42 cellular contexts compared by ENCODE assay signal in the genomic region with DNA sequence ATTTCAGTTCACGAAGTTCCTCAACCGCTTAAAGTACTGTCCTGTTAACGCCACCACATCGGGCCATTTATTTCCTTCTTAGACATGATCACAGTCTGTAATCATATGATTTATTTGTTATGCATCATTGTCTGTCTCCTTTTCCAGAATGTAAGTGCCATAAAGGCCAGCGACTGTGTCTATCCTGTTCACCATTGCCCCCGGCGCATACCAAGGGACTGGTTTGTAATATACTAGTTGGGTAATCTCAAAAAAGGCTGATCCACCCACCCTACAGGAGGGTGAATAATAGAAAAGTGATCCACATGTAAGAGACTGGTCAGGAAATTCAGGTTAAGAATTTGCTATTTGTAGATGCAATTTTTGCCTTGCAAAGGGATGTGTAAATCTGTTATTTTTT. TPM values are rescaled to one million over a fixed set of nuclear protein-coding genes. Genes with fewer than 3 reads are reported as not detected.
"Had no signal": no experiment of that assay in that cellular context is flagged by ENCODE, and none has a peak within 500 bp of the region (broad histone marks: within the 10 kb centered on the region; RNA-seq: fewer than 3 reads in every experiment).

No MANE protein-coding gene starts in this region.

- ATAC-seq: activated naive CD4-positive, alpha-beta T cell treated with anti-CD3 and anti-CD28 coated beads, Interleukin-2, amount 50 U/mL, for 72 hours; activated naive CD8-positive, alpha-beta T cell treated with anti-CD3 and anti-CD28 coated beads, Interleukin-2, amount 50 U/mL, for 24 hours; activated T-cell treated with anti-CD3 and anti-CD28 coated beads, Interleukin-2, amount 50 U/mL, for 4 hours; activated T-cell treated with anti-CD3 and anti-CD28 coated beads, Interleukin-2, amount 50 U/mL, for 72 hours; activated T-helper 17 cell treated with anti-CD3 and anti-CD28 coated beads, Interleukin-2, amount 50 U/mL, for 72 hours; body of pancreas had no signal

- H3K4me1 ChIP-seq: adrenal gland, ascending aorta, body of pancreas, breast epithelium had no signal

- H3K27ac Mint-ChIP-seq: activated naive CD4-positive, alpha-beta T cell treated with anti-CD3 and anti-CD28 coated beads for 36 hours; activated naive CD4-positive, alpha-beta T cell treated with anti-CD3 and anti-CD28 coated beads, Interleukin-2, amount 10 ng/mL, durations not matched to agents 7 days and 5 days; activated naive CD4-positive, alpha-beta T cell treated with anti-CD3 and anti-CD28 coated beads, Interleukin-2, amount 50 U/mL, for 24 hours; activated naive CD4-positive, alpha-beta T cell treated with anti-CD3 and anti-CD28 coated beads, Interleukin-2, amount 50 U/mL, for 72 hours; activated naive CD8-positive, alpha-beta T cell; activated naive CD8-positive, alpha-beta T cell treated with anti-CD3 and anti-CD28 coated beads for 36 hours; activated naive CD8-positive, alpha-beta T cell treated with anti-CD3 and anti-CD28 coated beads, Interleukin-2, amount 10 ng/mL, durations not matched to agents 7 days and 5 days; activated naive CD8-positive, alpha-beta T cell treated with anti-CD3 and anti-CD28 coated beads, Interleukin-2, amount 50 U/mL, for 24 hours; activated T-cell treated with anti-CD3 and anti-CD28 coated beads, Interleukin-2, amount 50 U/mL, for 24 hours; activated T-cell treated with anti-CD3 and anti-CD28 coated beads, Interleukin-2, amount 50 U/mL, for 72 hours; activated T-helper 1 cell treated with anti-CD3 and anti-CD28 coated beads, Interleukin-12 subunit alpha, Interleukin-12 subunit beta, Interleukin-2, Interleukin-4 antibody, amounts not matched to agents 30 ng/mL and 10 ng/mL and 1 ng/mL, durations not matched to agents 14 hours and 24 hours and 36 hours; activated T-helper 17 cell treated with anti-CD3 and anti-CD28 coated beads, Interleukin-2, amount 50 U/mL, for 72 hours; activated T-helper 2 cell treated with anti-CD3 and anti-CD28 coated beads, Interferon-gamma antibody, Interleukin-2, Interleukin-4, amounts not matched to agents 10 μg/mL and 5 μg/mL and 100 μg/mL, durations not matched to agents 14 hours and 24 hours and 36 hours; brain had no signal

- H3K4me3 ChIP-seq: adrenal gland, ascending aorta, body of pancreas, breast epithelium, cardiac muscle cell had no signal

- H3K27me3 Mint-ChIP-seq: activated naive CD4-positive, alpha-beta T cell treated with anti-CD3 and anti-CD28 coated beads, Interleukin-2, amount 50 U/mL, for 24 hours; activated naive CD8-positive, alpha-beta T cell; activated naive CD8-positive, alpha-beta T cell treated with anti-CD3 and anti-CD28 coated beads for 36 hours; activated naive CD8-positive, alpha-beta T cell treated with anti-CD3 and anti-CD28 coated beads, Interleukin-2, amount 50 U/mL, for 24 hours; activated T-cell treated with anti-CD3 and anti-CD28 coated beads, Interleukin-2, amount 50 U/mL, for 24 hours; activated T-helper 17 cell treated with anti-CD3 and anti-CD28 coated beads, Interleukin-2, amount 50 U/mL, for 72 hours; brain; central memory CD8-positive, alpha-beta T cell had no signal

- H3K27me3 ChIP-seq: adrenal gland, ascending aorta, body of pancreas, brain microvascular endothelial cell, breast epithelium, cardiac muscle cell had no signal

- H3K9me3 Mint-ChIP-seq: activated naive CD4-positive, alpha-beta T cell treated with anti-CD3 and anti-CD28 coated beads for 36 hours; activated naive CD4-positive, alpha-beta T cell treated with anti-CD3 and anti-CD28 coated beads, Interleukin-2, amount 10 ng/mL, durations not matched to agents 7 days and 5 days; activated naive CD4-positive, alpha-beta T cell treated with anti-CD3 and anti-CD28 coated beads, Interleukin-2, amount 50 U/mL, for 24 hours; activated naive CD4-positive, alpha-beta T cell treated with anti-CD3 and anti-CD28 coated beads, Interleukin-2, amount 50 U/mL, for 72 hours; activated naive CD8-positive, alpha-beta T cell treated with anti-CD3 and anti-CD28 coated beads for 36 hours; activated naive CD8-positive, alpha-beta T cell treated with anti-CD3 and anti-CD28 coated beads, Interleukin-2, amount 10 ng/mL, durations not matched to agents 7 days and 5 days; activated naive CD8-positive, alpha-beta T cell treated with anti-CD3 and anti-CD28 coated beads, Interleukin-2, amount 50 U/mL, for 24 hours; activated T-cell treated with anti-CD3 and anti-CD28 coated beads, Interleukin-2, amount 50 U/mL, for 24 hours; activated T-cell treated with anti-CD3 and anti-CD28 coated beads, Interleukin-2, amount 50 U/mL, for 4 hours; activated T-cell treated with anti-CD3 and anti-CD28 coated beads, Interleukin-2, amount 50 U/mL, for 72 hours; activated T-helper 1 cell treated with anti-CD3 and anti-CD28 coated beads, Interleukin-12 subunit alpha, Interleukin-12 subunit beta, Interleukin-2, Interleukin-4 antibody, amounts not matched to agents 30 ng/mL and 10 ng/mL and 1 ng/mL, durations not matched to agents 14 hours and 24 hours and 36 hours; activated T-helper 17 cell treated with anti-CD3 and anti-CD28 coated beads, Interleukin-2, amount 50 U/mL, for 72 hours; activated T-helper 2 cell treated with anti-CD3 and anti-CD28 coated beads, Interferon-gamma antibody, Interleukin-2, Interleukin-4, amounts not matched to agents 10 μg/mL and 5 μg/mL and 100 μg/mL, durations not matched to agents 14 hours and 24 hours and 36 hours; brain; central memory CD8-positive, alpha-beta T cell had no signal

- H3K9me3 ChIP-seq: adrenal gland, ascending aorta, body of pancreas, breast epithelium had no signal

- DNase-seq: activated effector memory CD4-positive, alpha-beta T cell treated with anti-CD3 and anti-CD28 coated beads, Interleukin-2, amount 50 U/mL, for 16 hours; activated effector memory CD4-positive, alpha-beta T cell treated with Interleukin-2 at 50 U/mL for 16 hours; activated gamma-delta T cell; activated gamma-delta T cell treated with Interleukin-2 at 50 U/mL for 16 hours; activated naive CD4-positive, alpha-beta T cell; activated naive CD4-positive, alpha-beta T cell treated with anti-CD3 and anti-CD28 coated beads for 36 hours; activated naive CD4-positive, alpha-beta T cell treated with anti-CD3 and anti-CD28 coated beads, Interleukin-2, amount 10 ng/mL, durations not matched to agents 7 days and 5 days; activated naive CD4-positive, alpha-beta T cell treated with anti-CD3 and anti-CD28 coated beads, Interleukin-2, amount 50 U/mL, for 16 hours; activated naive CD4-positive, alpha-beta T cell treated with Interleukin-2 at 50 U/mL for 16 hours; activated naive CD8-positive, alpha-beta T cell treated with anti-CD3 and anti-CD28 coated beads for 36 hours; activated naive CD8-positive, alpha-beta T cell treated with anti-CD3 and anti-CD28 coated beads, Interleukin-2, amount 10 ng/mL, durations not matched to agents 7 days and 5 days; activated naive CD8-positive, alpha-beta T cell treated with anti-CD3 and anti-CD28 coated beads, Interleukin-2, amount 50 U/mL, for 24 hours; activated T-cell treated with anti-CD3 and anti-CD28 coated beads, Interleukin-2, amount 50 U/mL, for 1 hour; activated T-cell treated with anti-CD3 and anti-CD28 coated beads, Interleukin-2, amount 50 U/mL, for 24 hours; activated T-cell treated with anti-CD3 and anti-CD28 coated beads, Interleukin-2, amount 50 U/mL, for 4 hours; activated T-cell treated with anti-CD3 and anti-CD28 coated beads, Interleukin-2, amount 50 U/mL, for 48 hours; activated T-cell treated with anti-CD3 and anti-CD28 coated beads, Interleukin-2, amount 50 U/mL, for 72 hours; adrenal gland; amniotic stem cell; amygdala; anterior cingulate cortex; aorta; body of pancreas; brain microvascular endothelial cell; caudate nucleus; central memory CD4-positive, alpha-beta T cell; cerebellar nuclear complex had no signal

- H3K4me1 Mint-ChIP-seq: activated naive CD4-positive, alpha-beta T cell treated with anti-CD3 and anti-CD28 coated beads, Interleukin-2, amount 10 ng/mL, durations not matched to agents 7 days and 5 days; activated naive CD4-positive, alpha-beta T cell treated with anti-CD3 and anti-CD28 coated beads, Interleukin-2, amount 50 U/mL, for 24 hours; activated naive CD8-positive, alpha-beta T cell treated with anti-CD3 and anti-CD28 coated beads for 36 hours; activated naive CD8-positive, alpha-beta T cell treated with anti-CD3 and anti-CD28 coated beads, Interleukin-2, amount 10 ng/mL, durations not matched to agents 7 days and 5 days; activated naive CD8-positive, alpha-beta T cell treated with anti-CD3 and anti-CD28 coated beads, Interleukin-2, amount 50 U/mL, for 24 hours; brain; central memory CD8-positive, alpha-beta T cell had no signal

- H3K4me3 Mint-ChIP-seq: activated naive CD4-positive, alpha-beta T cell treated with anti-CD3 and anti-CD28 coated beads for 36 hours; activated naive CD4-positive, alpha-beta T cell treated with anti-CD3 and anti-CD28 coated beads, Interleukin-2, amount 10 ng/mL, durations not matched to agents 7 days and 5 days; activated naive CD4-positive, alpha-beta T cell treated with anti-CD3 and anti-CD28 coated beads, Interleukin-2, amount 50 U/mL, for 24 hours; activated naive CD8-positive, alpha-beta T cell; activated naive CD8-positive, alpha-beta T cell treated with anti-CD3 and anti-CD28 coated beads for 36 hours; activated naive CD8-positive, alpha-beta T cell treated with anti-CD3 and anti-CD28 coated beads, Interleukin-2, amount 10 ng/mL, durations not matched to agents 7 days and 5 days; activated naive CD8-positive, alpha-beta T cell treated with anti-CD3 and anti-CD28 coated beads, Interleukin-2, amount 50 U/mL, for 24 hours; activated T-cell treated with anti-CD3 and anti-CD28 coated beads, Interleukin-2, amount 50 U/mL, for 24 hours; activated T-cell treated with anti-CD3 and anti-CD28 coated beads, Interleukin-2, amount 50 U/mL, for 4 hours; activated T-cell treated with anti-CD3 and anti-CD28 coated beads, Interleukin-2, amount 50 U/mL, for 72 hours; activated T-helper 1 cell treated with anti-CD3 and anti-CD28 coated beads, Interleukin-12 subunit alpha, Interleukin-12 subunit beta, Interleukin-2, Interleukin-4 antibody, amounts not matched to agents 30 ng/mL and 10 ng/mL and 1 ng/mL, durations not matched to agents 14 hours and 24 hours and 36 hours; activated T-helper 17 cell treated with anti-CD3 and anti-CD28 coated beads, Interleukin-2, amount 50 U/mL, for 72 hours; brain; central memory CD8-positive, alpha-beta T cell had no signal

- H3K36me3 Mint-ChIP-seq: activated naive CD4-positive, alpha-beta T cell treated with anti-CD3 and anti-CD28 coated beads, Interleukin-2, amount 10 ng/mL, durations not matched to agents 7 days and 5 days; activated naive CD4-positive, alpha-beta T cell treated with anti-CD3 and anti-CD28 coated beads, Interleukin-2, amount 50 U/mL, for 24 hours; activated naive CD4-positive, alpha-beta T cell treated with anti-CD3 and anti-CD28 coated beads, Interleukin-2, amount 50 U/mL, for 72 hours; activated naive CD8-positive, alpha-beta T cell treated with anti-CD3 and anti-CD28 coated beads for 36 hours; activated naive CD8-positive, alpha-beta T cell treated with anti-CD3 and anti-CD28 coated beads, Interleukin-2, amount 10 ng/mL, durations not matched to agents 7 days and 5 days had no signal

- H3K27ac ChIP-seq: adrenal gland, ascending aorta, body of pancreas, brain microvascular endothelial cell, breast epithelium, cardiac muscle cell had no signal

- H3K36me3 ChIP-seq: adrenal gland, ascending aorta, brain microvascular endothelial cell, breast epithelium, cardiac muscle cell had no signal

RNA-seq across cellular contexts. Expression of a gene that starts 41.9 kb away (rescaled TPM):
- total RNA-seq: activated naive CD4-positive, alpha-beta T cell treated with anti-CD3 and anti-CD28 coated beads for 36 hours; activated naive CD4-positive, alpha-beta T cell treated with anti-CD3 and anti-CD28 coated beads, Interleukin-2, amount 50 U/mL, for 72 hours; activated naive CD8-positive, alpha-beta T cell treated with anti-CD3 and anti-CD28 coated beads for 36 hours; activated naive CD8-positive, alpha-beta T cell treated with anti-CD3 and anti-CD28 coated beads, Interleukin-2, amount 10 ng/mL, durations not matched to agents 7 days and 5 days; activated T-cell treated with anti-CD3 and anti-CD28 coated beads, Interleukin-2, amount 50 U/mL, for 4 hours; activated T-cell treated with anti-CD3 and anti-CD28 coated beads, Interleukin-2, amount 50 U/mL, for 72 hours; activated T-helper 1 cell treated with anti-CD3 and anti-CD28 coated beads, Interleukin-12 subunit alpha, Interleukin-12 subunit beta, Interleukin-2, Interleukin-4 antibody, amounts not matched to agents 30 ng/mL and 10 ng/mL and 1 ng/mL, durations not matched to agents 14 hours and 24 hours and 36 hours; activated T-helper 17 cell treated with anti-CD3 and anti-CD28 coated beads, Interleukin-2, amount 50 U/mL, for 72 hours; activated T-helper 2 cell treated with anti-CD3 and anti-CD28 coated beads, Interferon-gamma antibody, Interleukin-2, Interleukin-4, amounts not matched to agents 10 μg/mL and 5 μg/mL and 100 μg/mL, durations not matched to agents 14 hours and 24 hours and 36 hours; ascending aorta; astrocyte; bronchial epithelial cell; cardiac septum; chondrocyte had no signal
